1 cellular context compared by ENCODE assay signal in genomic region chr21:34039678-34040382, GRCh38.
TF ChIP-seq lines count a peak whose summit lies in the region.

No MANE protein-coding gene starts in this region.

TF ChIP-seq in GM23338, 12 proteins besides CTCF, POLR2A, EP300 and RAD21 (continued from another document):
- TF ChIP-seq ZNF462 (CRISPR knock-in tag; IDR thresholded peaks at IDR 0.05): no peak
- no peak for TF ChIP-seq STAT1 (IDR thresholded peaks at IDR 0.05; ENCODE audit: unreplicated experiment)
